ENCODE assay signal across 15 cellular contexts in genomic region chr10:33238643-33239042, GRCh38.
DNase-seq lines count a peak whose midpoint lies in the region; ATAC-seq and TF ChIP-seq lines count a peak whose summit lies in the region.
"Had no signal": no experiment of that assay in that cellular context is flagged by ENCODE, and none has a peak within 500 bp of the region (broad histone marks: within the 10 kb centered on the region; RNA-seq: fewer than 3 reads in every experiment).

No MANE protein-coding gene starts in this region.

- no peak for TF ChIP-seq CTCF in mammary epithelial cell (conservative IDR thresholded peaks at IDR 0.05 in 1 of 2, IDR thresholded peaks at IDR 0.05 in 1 of 2; ENCODE audit: extremely low read depth in 1 of 2, insufficient read depth in 1 of 2, low read depth in 1 of 2, low read length in 2 of 2)

- H3K36me3 ChIP-seq in ACC112 (ENCODE audit: insufficient read depth, low read length) = peaks cover 14% of the 10 kb centered on the region
- H3K36me3 ChIP-seq in mammary epithelial cell (ENCODE audit: insufficient read depth, low read length) = peaks cover 35% of the 10 kb centered on the region
- H3K36me3 ChIP-seq: esophagus squamous epithelium, tibial nerve had no signal

- no peaks in the 10 kb centered on the region for H3K4me1 Mint-ChIP-seq in activated T-helper 1 cell treated with anti-CD3 and anti-CD28 coated beads, Interleukin-12 subunit alpha, Interleukin-12 subunit beta, Interleukin-2, Interleukin-4 antibody, amounts not matched to agents 30 ng/mL and 10 ng/mL and 1 ng/mL, durations not matched to agents 14 hours and 24 hours and 36 hours (ENCODE audit: low read depth)
- no peaks in the 10 kb centered on the region for H3K4me1 Mint-ChIP-seq in immature natural killer cell
- H3K4me1 Mint-ChIP-seq: activated CD4-positive, alpha-beta memory T cell treated with anti-CD3 and anti-CD28 coated beads, Interleukin-2, amount 10 ng/mL, durations not matched to agents 7 days and 5 days; central memory CD8-positive, alpha-beta T cell had no signal

- H3K27me3 Mint-ChIP-seq in activated T-helper 1 cell treated with anti-CD3 and anti-CD28 coated beads, Interleukin-12 subunit alpha, Interleukin-12 subunit beta, Interleukin-2, Interleukin-4 antibody, amounts not matched to agents 30 ng/mL and 10 ng/mL and 1 ng/mL, durations not matched to agents 14 hours and 24 hours and 36 hours (ENCODE audit: insufficient read depth) = peaks cover 26% of the 10 kb centered on the region
- H3K27me3 Mint-ChIP-seq in immature natural killer cell (ENCODE audit: low read depth in 3 of 3) = peaks cover 2 to 3% (median 3%) of the 10 kb centered on the region in 3 donors

- in situ Hi-C loops in mammary epithelial cell (cut with MboI; ENCODE audit: low sequenced_read_pairs in 2 of 2) = no loop called here

- no peaks in the 10 kb centered on the region for H3K9me3 Mint-ChIP-seq in activated T-helper 1 cell treated with anti-CD3 and anti-CD28 coated beads, Interleukin-12 subunit alpha, Interleukin-12 subunit beta, Interleukin-2, Interleukin-4 antibody, amounts not matched to agents 30 ng/mL and 10 ng/mL and 1 ng/mL, durations not matched to agents 14 hours and 24 hours and 36 hours
- no peaks in the 10 kb centered on the region for H3K9me3 Mint-ChIP-seq in immature natural killer cell
- H3K9me3 Mint-ChIP-seq: activated CD4-positive, alpha-beta memory T cell treated with anti-CD3 and anti-CD28 coated beads, Interleukin-2, amount 10 ng/mL, durations not matched to agents 7 days and 5 days; central memory CD8-positive, alpha-beta T cell had no signal

- no peak overlapping the region for H3K4me3 Mint-ChIP-seq in activated T-helper 1 cell treated with anti-CD3 and anti-CD28 coated beads, Interleukin-12 subunit alpha, Interleukin-12 subunit beta, Interleukin-2, Interleukin-4 antibody, amounts not matched to agents 30 ng/mL and 10 ng/mL and 1 ng/mL, durations not matched to agents 14 hours and 24 hours and 36 hours
- H3K4me3 Mint-ChIP-seq in immature natural killer cell = no peak overlapping the region
- H3K4me3 Mint-ChIP-seq: activated CD4-positive, alpha-beta memory T cell treated with anti-CD3 and anti-CD28 coated beads, Interleukin-2, amount 10 ng/mL, durations not matched to agents 7 days and 5 days; central memory CD8-positive, alpha-beta T cell had no signal

- H3K4me2 ChIP-seq in mammary epithelial cell (ENCODE audit: insufficient read depth, low read depth, low read length) = peak overlapping the region; percentile 24

- peaks cover 19% of the 10 kb centered on the region for H3K79me2 ChIP-seq in ACC112 (ENCODE audit: control insufficient read depth, insufficient read depth, low read length, unreplicated experiment)
- H3K79me2 ChIP-seq in mammary epithelial cell (ENCODE audit: insufficient read depth, low read length) = peaks cover 35% of the 10 kb centered on the region

- no TSS peak for BruUV-seq in mammary epithelial cell (replicated peaks; lab: Mats Ljungman, UMichigan)

- no peaks in the 10 kb centered on the region for H3K36me3 Mint-ChIP-seq in activated T-helper 1 cell treated with anti-CD3 and anti-CD28 coated beads, Interleukin-12 subunit alpha, Interleukin-12 subunit beta, Interleukin-2, Interleukin-4 antibody, amounts not matched to agents 30 ng/mL and 10 ng/mL and 1 ng/mL, durations not matched to agents 14 hours and 24 hours and 36 hours (ENCODE audit: low read depth)
- H3K36me3 Mint-ChIP-seq in immature natural killer cell = no peaks in the 10 kb centered on the region

- ATAC-seq in HG03460 (IDR thresholded peaks at IDR 0.05; ENCODE audit: unreplicated experiment) = no peak

- H3K27me3 ChIP-seq in ACC112 (ENCODE audit: insufficient read depth, low read length) = no peaks in the 10 kb centered on the region
- no peaks in the 10 kb centered on the region for H3K27me3 ChIP-seq in mammary epithelial cell (ENCODE audit: insufficient read depth, low read length)
- H3K27me3 ChIP-seq: esophagus squamous epithelium, tibial nerve had no signal

- DNase-seq in LHCN-M2 (ENCODE audit: low read depth) = peak; percentile 71
- DNase-seq in mammary epithelial cell = peak; percentile 80
- peak; percentile 96 for DNase-seq in kidney tubule cell (ENCODE audit: low spot score)
- DNase-seq in activated T-helper 1 cell treated with anti-CD3 and anti-CD28 coated beads, Interleukin-12 subunit alpha, Interleukin-12 subunit beta, Interleukin-2, Interleukin-4 antibody, amounts not matched to agents 30 ng/mL and 10 ng/mL and 1 ng/mL, durations not matched to agents 14 hours and 24 hours and 36 hours (ENCODE audit: low spot score) = no peak
- no peak for DNase-seq in immature natural killer cell
- no peak for DNase-seq in NCI-H1694 (lab: John Stamatoyannopoulos, UW)
- DNase-seq: activated CD4-positive, alpha-beta memory T cell treated with anti-CD3 and anti-CD28 coated beads, Interleukin-2, amount 10 ng/mL, durations not matched to agents 7 days and 5 days; activated gamma-delta T cell; AML-193; esophagus squamous epithelium; RPMI8226 had no signal

- dilution Hi-C loops in mammary epithelial cell (cut with HindIII; ENCODE audit: low sequenced_read_pairs) = no loop called here

- CTCF ChIA-PET in mammary epithelial cell (lab: Charles Lee; ENCODE audit: low non-redundant PET) = no interaction called here

- WGBS in mammary epithelial cell (ENCODE audit: low coverage, missing lambda C conversion rate) = 71% methylated on average over 3 of the region's 3 CpGs

- peak overlapping the region; percentile 48 for H3K9ac ChIP-seq in mammary epithelial cell (ENCODE audit: insufficient read depth, low read length)

- H2AFZ ChIP-seq in ACC112 (ENCODE audit: low read length, unreplicated experiment) = no peak overlapping the region
- H2AFZ ChIP-seq in mammary epithelial cell (ENCODE audit: low read depth, low read length) = no peak overlapping the region

- peak overlapping the region; percentile 72 for H3K27ac ChIP-seq in ACC112 (ENCODE audit: low read depth, low read length)
- peak overlapping the region; percentile 93 for H3K27ac ChIP-seq in mammary epithelial cell (ENCODE audit: insufficient read depth, low read depth, low read length)
- H3K27ac ChIP-seq: esophagus squamous epithelium, tibial nerve had no signal

- H3K4me1 ChIP-seq in ACC112 (ENCODE audit: control insufficient read depth, insufficient read depth, low read length, unreplicated experiment) (peaks cover 79% of the 10 kb centered on the region), mammary epithelial cell (ENCODE audit: insufficient read depth, low read length) (peaks cover 33% of the 10 kb centered on the region)

- H3K27ac Mint-ChIP-seq in activated T-helper 1 cell treated with anti-CD3 and anti-CD28 coated beads, Interleukin-12 subunit alpha, Interleukin-12 subunit beta, Interleukin-2, Interleukin-4 antibody, amounts not matched to agents 30 ng/mL and 10 ng/mL and 1 ng/mL, durations not matched to agents 14 hours and 24 hours and 36 hours = no peak overlapping the region
- H3K27ac Mint-ChIP-seq in immature natural killer cell = no peak overlapping the region
- H3K27ac Mint-ChIP-seq: activated CD4-positive, alpha-beta memory T cell treated with anti-CD3 and anti-CD28 coated beads, Interleukin-2, amount 10 ng/mL, durations not matched to agents 7 days and 5 days had no signal

- no peaks in the 10 kb centered on the region for H3K9me3 ChIP-seq in mammary epithelial cell (replicated peaks; ENCODE audit: insufficient read depth, low read length)
- H3K9me3 ChIP-seq: esophagus squamous epithelium, tibial nerve had no signal

- intact Hi-C loops in mammary epithelial cell (cut with micrococcal nuclease) = loop anchor here (2.0 kb wide), 2 partner anchors 14 to 52 kb away; no protein-coding TSS in a partner anchor
- intact Hi-C loops in activated T-helper 1 cell treated with anti-CD3 and anti-CD28 coated beads, Interleukin-12 subunit alpha, Interleukin-12 subunit beta, Interleukin-2, Interleukin-4 antibody, amounts not matched to agents 30 ng/mL and 10 ng/mL and 1 ng/mL, durations not matched to agents 14 hours and 24 hours and 36 hours (cut with micrococcal nuclease) = no loop called here

- H3K4me3 ChIP-seq in ACC112 (ENCODE audit: low read depth, low read length) (no peak overlapping the region; the same call in 1 of the 2 replicates), mammary epithelial cell (replicated peaks in 1 of 3; ENCODE audit: insufficient read depth in 1 of 3, low read depth in 2 of 3, low read length in 3 of 3) (no peak overlapping the region)
- H3K4me3 ChIP-seq: esophagus squamous epithelium, tibial nerve had no signal

- no peaks in the 10 kb centered on the region for H4K20me1 ChIP-seq in mammary epithelial cell (ENCODE audit: insufficient read depth, low read length)

Comparison
In these comparisons a context has a peak if more than half of its experiments do, and no peak if none do; other contexts are left out.
1. DNase-seq: peak in LHCN-M2 (single experiment), mammary epithelial cell (single experiment) and kidney tubule cell (single experiment); none in activated T-helper 1 cell treated with anti-CD3 and anti-CD28 coated beads, Interleukin-12 subunit alpha, Interleukin-12 subunit beta, Interleukin-2, Interleukin-4 antibody, amounts not matched to agents 30 ng/mL and 10 ng/mL and 1 ng/mL, durations not matched to agents 14 hours and 24 hours and 36 hours (single experiment), immature natural killer cell (0 of 3) and NCI-H1694 (single experiment).